10 cellular contexts compared by ENCODE assay signal in genomic region chr11:83191986-83192385, GRCh38. TPM values are rescaled to one million over a fixed set of nuclear protein-coding genes. Genes with fewer than 3 reads are reported as not detected.
A peak's percentile ranks its signal among the peaks of the same experiment; 100 is the strongest.
DNase-seq lines count a peak whose midpoint lies in the region; ATAC-seq and TF ChIP-seq lines count a peak whose summit lies in the region.
"Had no signal": no experiment of that assay in that cellular context is flagged by ENCODE, and none has a peak within 500 bp of the region (broad histone marks: within the 10 kb centered on the region; RNA-seq: fewer than 3 reads in every experiment).

No MANE protein-coding gene starts in this region.

- H3K27ac Mint-ChIP-seq in activated CD8-positive, alpha-beta memory T cell treated with anti-CD3 and anti-CD28 coated beads, Interleukin-2, amount 10 ng/mL, durations not matched to agents 7 days and 5 days = peak overlapping the region; percentile 97
- peak overlapping the region; percentile 94; the same call in 1 of the 2 replicates for H3K27ac Mint-ChIP-seq in WTC11
- no peak overlapping the region for H3K27ac Mint-ChIP-seq in stimulated activated naive CD8-positive, alpha-beta T cell treated with anti-CD3 and anti-CD28 coated beads, Interleukin-15, amount 100 ng/mL, for 72 hours

- H3K4me2 ChIP-seq in hepatocyte = peak overlapping the region; percentile 93

- H3K9me3 ChIP-seq in hepatocyte (ENCODE audit: low read depth) = no peaks in the 10 kb centered on the region
- H3K9me3 ChIP-seq: gastroesophageal sphincter had no signal

- DNase-seq in activated CD8-positive, alpha-beta memory T cell treated with anti-CD3 and anti-CD28 coated beads, Interleukin-2, amount 10 ng/mL, durations not matched to agents 7 days and 5 days = no peak
- DNase-seq in activated CD8-positive, alpha-beta memory T cell treated with anti-CD3 and anti-CD28 coated beads for 24 hours = no peak
- DNase-seq in WTC11 (ENCODE audit: low spot score) (no peak), hepatocyte (ENCODE audit: low spot score) (peak; percentile 8), head of caudate nucleus (no peak), NCI-H1930 (lab: John Stamatoyannopoulos, UW) (no peak), cortex of kidney (lab: John Stamatoyannopoulos, UW) (no peak)
- DNase-seq in stimulated activated naive CD8-positive, alpha-beta T cell treated with anti-CD3 and anti-CD28 coated beads, Interleukin-15, amount 100 ng/mL, for 72 hours = no peak
- DNase-seq: NCI-H510A treated with DMSO at 0.1 percent for 48 hours had no signal

- CTCF ChIA-PET in activated CD8-positive, alpha-beta memory T cell treated with anti-CD3 and anti-CD28 coated beads, Interleukin-2, amount 10 ng/mL, durations not matched to agents 7 days and 5 days (lab: Charles Lee) = interaction anchor here (2.1 kb wide), 1 partner anchor 11 kb away, joined by 5 read pairs; no protein-coding TSS in a partner anchor
- CTCF ChIA-PET in WTC11 (lab: Charles Lee) = no interaction called here

- peak overlapping the region; percentile 98 for H3K27ac ChIP-seq in hepatocyte

- ATAC-seq in activated CD8-positive, alpha-beta memory T cell treated with anti-CD3 and anti-CD28 coated beads, Interleukin-2, amount 10 ng/mL, durations not matched to agents 7 days and 5 days = no peak
- no peak for ATAC-seq in WTC11
- ATAC-seq in stimulated activated naive CD8-positive, alpha-beta T cell treated with anti-CD3 and anti-CD28 coated beads, Interleukin-15, amount 100 ng/mL, for 72 hours = no peak
- ATAC-seq: gastroesophageal sphincter had no signal

- peaks cover 20% of the 10 kb centered on the region for H3K36me3 Mint-ChIP-seq in activated CD8-positive, alpha-beta memory T cell treated with anti-CD3 and anti-CD28 coated beads, Interleukin-2, amount 10 ng/mL, durations not matched to agents 7 days and 5 days
- H3K36me3 Mint-ChIP-seq in WTC11 = peaks cover 20% of the 10 kb centered on the region

- POLR2A ChIA-PET in WTC11 (lab: Charles Lee) = no interaction called here

- H3K4me3 ChIP-seq in hepatocyte = no peak overlapping the region

- no peaks in the 10 kb centered on the region for H3K27me3 ChIP-seq in hepatocyte
- H3K27me3 ChIP-seq: gastroesophageal sphincter had no signal

- no peaks in the 10 kb centered on the region for H4K20me1 ChIP-seq in hepatocyte (ENCODE audit: insufficient read depth, poor library complexity, severe bottlenecking)

- peaks cover 33% of the 10 kb centered on the region for H3K4me1 Mint-ChIP-seq in activated CD8-positive, alpha-beta memory T cell treated with anti-CD3 and anti-CD28 coated beads, Interleukin-2, amount 10 ng/mL, durations not matched to agents 7 days and 5 days
- peaks cover 18% of the 10 kb centered on the region for H3K4me1 Mint-ChIP-seq in WTC11
- H3K4me1 Mint-ChIP-seq in stimulated activated naive CD8-positive, alpha-beta T cell treated with anti-CD3 and anti-CD28 coated beads, Interleukin-15, amount 100 ng/mL, for 72 hours = peaks cover 35% of the 10 kb centered on the region

- H3K9me3 Mint-ChIP-seq in activated CD8-positive, alpha-beta memory T cell treated with anti-CD3 and anti-CD28 coated beads, Interleukin-2, amount 10 ng/mL, durations not matched to agents 7 days and 5 days (ENCODE audit: low read depth) = no peaks in the 10 kb centered on the region
- no peaks in the 10 kb centered on the region for H3K9me3 Mint-ChIP-seq in WTC11
- H3K9me3 Mint-ChIP-seq in stimulated activated naive CD8-positive, alpha-beta T cell treated with anti-CD3 and anti-CD28 coated beads, Interleukin-15, amount 100 ng/mL, for 72 hours = no peaks in the 10 kb centered on the region

- H3K4me1 ChIP-seq in hepatocyte (ENCODE audit: insufficient read depth) = peaks cover 26% of the 10 kb centered on the region

- intact Hi-C loops in head of caudate nucleus (cut with DNase I) = loop anchor here (10.0 kb wide), 1 partner anchor 287 kb away; the partner anchor contains the start of genes DDIAS and PRCP

- H3K79me2 ChIP-seq in hepatocyte = peaks cover 39% of the 10 kb centered on the region

- H3K4me3 Mint-ChIP-seq in activated CD8-positive, alpha-beta memory T cell treated with anti-CD3 and anti-CD28 coated beads, Interleukin-2, amount 10 ng/mL, durations not matched to agents 7 days and 5 days = peak overlapping the region; percentile 98
- H3K4me3 Mint-ChIP-seq in WTC11 = peak overlapping the region; percentile 97
- H3K4me3 Mint-ChIP-seq in stimulated activated naive CD8-positive, alpha-beta T cell treated with anti-CD3 and anti-CD28 coated beads, Interleukin-15, amount 100 ng/mL, for 72 hours = peak overlapping the region; percentile 99

- TF ChIP-seq CTCF in WTC11 (IDR thresholded peaks at IDR 0.05) = no peak
- TF ChIP-seq CTCF in hepatocyte (IDR thresholded peaks at IDR 0.05; ENCODE audit: poor library complexity) = no peak

- no peaks in the 10 kb centered on the region for H3K9me2 ChIP-seq in hepatocyte (replicated peaks; ENCODE audit: insufficient read depth)

- H2AFZ ChIP-seq in hepatocyte = no peak overlapping the region

- H3K27me3 Mint-ChIP-seq in activated CD8-positive, alpha-beta memory T cell treated with anti-CD3 and anti-CD28 coated beads, Interleukin-2, amount 10 ng/mL, durations not matched to agents 7 days and 5 days = no peaks in the 10 kb centered on the region
- H3K27me3 Mint-ChIP-seq in WTC11 (ENCODE audit: low read depth) = peaks cover 6% of the 10 kb centered on the region; the same call in 1 of the 2 replicates
- H3K27me3 Mint-ChIP-seq in stimulated activated naive CD8-positive, alpha-beta T cell treated with anti-CD3 and anti-CD28 coated beads, Interleukin-15, amount 100 ng/mL, for 72 hours = no peaks in the 10 kb centered on the region

- no peaks in the 10 kb centered on the region for H3K36me3 ChIP-seq in hepatocyte (replicated peaks; ENCODE audit: insufficient read depth, low read depth)

- WGBS in hepatocyte (ENCODE audit: low lambda C conversion rate, missing lambda C conversion rate) = 88% methylated on average over 11 of the region's 11 CpGs

TF ChIP-seq in WTC11, 78 proteins besides CTCF, POLR2A, EP300 and RAD21:
- TF ChIP-seq ZNF416 (CRISPR knock-in tag; IDR thresholded peaks at IDR 0.05) (no peak), ZNF532 (CRISPR knock-in tag; IDR thresholded peaks at IDR 0.05; ENCODE audit: borderline replicate concordance) (no peak), ZNF671 (CRISPR knock-in tag; IDR thresholded peaks at IDR 0.05) (no peak)

RNA-seq across cellular contexts. Expression of gene ANKRD42, which starts 1.5 kb away (rescaled TPM):
- total RNA-seq in activated CD8-positive, alpha-beta memory T cell treated with anti-CD3 and anti-CD28 coated beads, Interleukin-2, amount 10 ng/mL, durations not matched to agents 7 days and 5 days = 1 to 10 TPM; 1.6 to 1.9 TPM
- 5.7 to 6.6 TPM (median 5.8 TPM) in 3 replicates for total RNA-seq in WTC11 (2021)
- total RNA-seq in hepatocyte = 8.3 and 9.2 TPM in 2 replicates
- polyA plus RNA-seq in hepatocyte = 9.5 and 9.7 TPM in 2 replicates

RNA-seq across cellular contexts. Expression of gene PCF11, which starts 35.1 kb away (rescaled TPM):
- total RNA-seq in activated CD8-positive, alpha-beta memory T cell treated with anti-CD3 and anti-CD28 coated beads, Interleukin-2, amount 10 ng/mL, durations not matched to agents 7 days and 5 days = 10 to 100 TPM; 71.6 to 85.0 TPM
- 46.1 to 56.2 TPM (median 46.5 TPM) in 3 replicates for total RNA-seq in WTC11 (2021)
- 52.3 and 60.4 TPM in 2 replicates for total RNA-seq in hepatocyte
- 15.2 TPM in 2 replicates for polyA plus RNA-seq in hepatocyte

Comparison
In these comparisons a context has a peak if more than half of its experiments do, and no peak if none do; other contexts are left out.
1. H3K27ac Mint-ChIP-seq: peak in activated CD8-positive, alpha-beta memory T cell treated with anti-CD3 and anti-CD28 coated beads, Interleukin-2, amount 10 ng/mL, durations not matched to agents 7 days and 5 days (single experiment) and WTC11 (single experiment); none in stimulated activated naive CD8-positive, alpha-beta T cell treated with anti-CD3 and anti-CD28 coated beads, Interleukin-15, amount 100 ng/mL, for 72 hours (0 of 2).
2. Peak in every context shown above with its lines, with median percentiles within 50 percentile points of each other: H3K4me3 Mint-ChIP-seq.